ENCODE assay signal across 1 cellular context in the genomic region with DNA sequence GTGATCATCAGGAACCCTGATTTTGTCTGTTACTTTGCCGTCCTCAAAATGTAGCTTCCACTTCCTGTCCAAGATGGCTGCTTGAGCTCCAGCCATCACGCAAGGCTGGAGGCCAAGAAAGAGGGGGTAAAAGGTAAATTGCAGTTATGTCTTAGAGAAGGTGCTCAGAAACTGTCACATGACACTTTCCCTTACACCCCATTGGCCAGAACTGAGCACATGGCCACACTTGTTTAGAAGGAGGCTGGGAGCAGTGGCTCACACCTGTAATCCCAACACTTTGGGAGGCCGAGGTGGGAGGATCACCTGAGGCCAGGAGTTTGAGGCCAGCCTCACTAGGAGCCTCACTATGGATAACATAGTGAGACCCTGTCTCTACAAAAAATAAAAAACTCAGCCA.
A peak's percentile ranks its signal among the peaks of the same experiment; 100 is the strongest.
TF ChIP-seq lines count a peak whose summit lies in the region.

No MANE protein-coding gene starts in this region.

TF ChIP-seq in H1, 55 proteins besides CTCF, POLR2A, EP300 and RAD21:
- TF ChIP-seq, protein P1, sequence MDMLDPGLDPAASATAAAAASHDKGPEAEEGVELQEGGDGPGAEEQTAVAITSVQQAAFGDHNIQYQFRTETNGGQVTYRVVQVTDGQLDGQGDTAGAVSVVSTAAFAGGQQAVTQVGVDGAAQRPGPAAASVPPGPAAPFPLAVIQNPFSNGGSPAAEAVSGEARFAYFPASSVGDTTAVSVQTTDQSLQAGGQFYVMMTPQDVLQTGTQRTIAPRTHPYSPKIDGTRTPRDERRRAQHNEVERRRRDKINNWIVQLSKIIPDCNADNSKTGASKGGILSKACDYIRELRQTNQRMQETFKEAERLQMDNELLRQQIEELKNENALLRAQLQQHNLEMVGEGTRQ (IDR thresholded peaks at IDR 0.05; ENCODE audit: low read length): peak; percentile 62
- TF ChIP-seq CEBPB (IDR thresholded peaks at IDR 0.05; ENCODE audit: low read depth, low read length): no peak
